ENCODE assay signal across 7 cellular contexts in the genomic region with DNA sequence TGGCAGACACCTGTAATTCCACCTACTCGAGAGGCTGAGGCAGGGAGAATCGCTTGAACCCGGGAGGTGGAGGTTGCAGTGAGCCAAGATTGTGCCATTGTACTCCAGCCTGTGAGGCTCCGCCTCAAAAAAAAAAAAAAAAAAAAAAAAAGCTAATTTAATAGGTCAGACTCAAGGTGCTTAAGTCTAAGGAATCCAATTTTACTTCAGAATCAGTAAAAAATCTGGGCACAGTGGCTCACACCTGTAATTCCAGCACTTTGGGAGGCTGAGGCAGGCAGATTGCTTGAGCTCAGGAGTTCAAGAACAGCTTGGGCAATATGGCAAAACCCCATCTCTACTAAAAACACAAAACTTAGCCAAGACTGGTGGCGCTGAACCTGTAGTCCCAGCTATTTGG. TPM values are rescaled to one million over a fixed set of nuclear protein-coding genes. Genes with fewer than 3 reads are reported as not detected.
DNase-seq lines count a peak whose midpoint lies in the region; ATAC-seq, FAIRE-seq and TF ChIP-seq lines count a peak whose summit lies in the region.
"Not testable (repeated sequence)": the region's sequence is repeated elsewhere in the genome, so short reads cannot be mapped to it uniquely, and the experiment has no call there.

No MANE protein-coding gene starts in this region.

- not testable (repeated sequence) for TF ChIP-seq CTCF in HEK293 (tag by site-specific recombination; IDR thresholded peaks at IDR 0.05); Loucy (conservative IDR thresholded peaks at IDR 0.05; ENCODE audit: low read length); endothelial cell of umbilical vein (IDR thresholded peaks at IDR 0.05; ENCODE audit: extremely low read depth in 1 of 2, insufficient read depth in 1 of 2, low read depth in 1 of 2, low read length in 2 of 2); heart left ventricle (IDR thresholded peaks at IDR 0.05)

- H3K4me2 ChIP-seq in Loucy (ENCODE audit: low read depth, low read length, poor library complexity, severe bottlenecking) (peak overlapping the region; percentile 52), endothelial cell of umbilical vein (ENCODE audit: insufficient read depth, low read length) (peak overlapping the region; percentile 64)

- peaks cover 64% of the 10 kb centered on the region for H4K20me1 ChIP-seq in Loucy (ENCODE audit: insufficient read depth, low read length, poor library complexity, severe bottlenecking)
- not testable (repeated sequence) for H4K20me1 ChIP-seq in endothelial cell of umbilical vein (replicated peaks; ENCODE audit: control insufficient read depth, extremely low read depth, insufficient read depth, low read length)

- not testable (repeated sequence) for H3K4me1 ChIP-seq in HEK293 (ENCODE audit: control insufficient read depth, insufficient read depth, low read length); right cardiac atrium (ENCODE audit: control insufficient read depth, insufficient read depth, low read length)
- H3K4me1 ChIP-seq in Loucy (ENCODE audit: insufficient read depth, low read length, poor library complexity, severe bottlenecking) (peaks cover 36% of the 10 kb centered on the region), endothelial cell of umbilical vein (ENCODE audit: control insufficient read depth, extremely low read depth, insufficient read depth, low read length) (peaks cover 53% of the 10 kb centered on the region), heart left ventricle (peaks cover 7 to 69% (median 39%) of the 10 kb centered on the region in 12 donors), rectal smooth muscle tissue (ENCODE audit: control insufficient read depth, insufficient read depth, low read length) (peaks cover 21% of the 10 kb centered on the region), subcutaneous abdominal adipose tissue (ENCODE audit: control insufficient read depth in 5 of 5, insufficient read depth in 5 of 5, low read length in 5 of 5) (peaks cover 0 to 37% (median 9%) of the 10 kb centered on the region in 5 donors)

- ATAC-seq in heart left ventricle, right cardiac atrium: not testable (repeated sequence)

- intact Hi-C loops in endothelial cell of umbilical vein (cut with micrococcal nuclease) = not testable (repeated sequence)
- intact Hi-C loops in heart left ventricle (cut with DNase I) (loop anchor here in 4 of 10 donors (10.0 kb wide), 6 partner anchors 48 to 328 kb away; no protein-coding TSS in a partner anchor), right cardiac atrium (cut with DNase I) (loop anchor here in 2 of 4 donors (10.0 kb wide), 3 partner anchors 88 to 348 kb away; no protein-coding TSS in a partner anchor)

- H2AFZ ChIP-seq in Loucy (ENCODE audit: low read length); endothelial cell of umbilical vein (ENCODE audit: low read depth, low read length): not testable (repeated sequence)

- H3K4me3 ChIP-seq in HEK293 (ENCODE audit: low read depth, low read length); Loucy (ENCODE audit: low read length, poor library complexity, severe bottlenecking); heart left ventricle; right cardiac atrium (ENCODE audit: low read length); rectal smooth muscle tissue (ENCODE audit: low read length); subcutaneous abdominal adipose tissue (ENCODE audit: low read depth in 1 of 5, low read length in 5 of 5): not testable (repeated sequence)
- peak overlapping the region in 1 of 3 experiments; percentile 50 for H3K4me3 ChIP-seq in endothelial cell of umbilical vein (replicated peaks in 1 of 3; ENCODE audit: insufficient read depth in 1 of 3, low read depth in 1 of 3, low read length in 3 of 3)

- not testable (repeated sequence) for H3K27me3 ChIP-seq in Loucy (ENCODE audit: insufficient read depth, low read length, poor library complexity, severe bottlenecking); endothelial cell of umbilical vein (ENCODE audit: control insufficient read depth in 2 of 2, insufficient read depth in 2 of 2, low read length in 2 of 2); heart left ventricle; right cardiac atrium (ENCODE audit: control insufficient read depth, insufficient read depth); rectal smooth muscle tissue (ENCODE audit: control insufficient read depth, insufficient read depth, low read length); subcutaneous abdominal adipose tissue (ENCODE audit: control insufficient read depth in 5 of 5, insufficient read depth in 4 of 5, low read length in 5 of 5)

- not testable (repeated sequence) for DNase-seq in endothelial cell of umbilical vein (ENCODE audit: low read depth, low spot score); heart left ventricle; right cardiac atrium

- not testable (repeated sequence) for H3K9me1 ChIP-seq in endothelial cell of umbilical vein (replicated peaks; ENCODE audit: control insufficient read depth, extremely low read depth, insufficient read depth, low read length)

- not testable (repeated sequence) for H3K9ac ChIP-seq in Loucy (ENCODE audit: low read depth, low read length, poor library complexity, severe bottlenecking); rectal smooth muscle tissue (ENCODE audit: low read length); subcutaneous abdominal adipose tissue (ENCODE audit: low read length in 5 of 5)
- H3K9ac ChIP-seq in endothelial cell of umbilical vein (replicated peaks; ENCODE audit: extremely low read depth, insufficient read depth, low read length) = peak overlapping the region; percentile 33

- CTCF ChIA-PET in HEK293 (lab: Yijun Ruan, JAX) (interaction anchor here (1.1 kb wide), 1 partner anchor 180 kb away, joined by 3 read pairs; no protein-coding TSS in a partner anchor), endothelial cell of umbilical vein (lab: Charles Lee) (interaction anchor here (1.2 to 1.4 kb wide), 2 partner anchors 17 to 45 kb away, joined by 4 to 6 read pairs; no protein-coding TSS in a partner anchor)

- FAIRE-seq in endothelial cell of umbilical vein (lab: Jason Lieb, UNC) = not testable (repeated sequence)

- H3K27ac ChIP-seq in HEK293 (ENCODE audit: extremely low read depth, low read depth, low read length) = not testable (repeated sequence)
- H3K27ac ChIP-seq in endothelial cell of umbilical vein (ENCODE audit: insufficient read depth, low read depth, low read length) (peak overlapping the region; percentile 68), heart left ventricle (peak overlapping the region in 9 of 12 donors; percentile 3 to 70 (median 33)), right cardiac atrium (ENCODE audit: low read length) (peak overlapping the region; percentile 52), rectal smooth muscle tissue (ENCODE audit: low read depth, low read length) (peak overlapping the region; percentile 34), subcutaneous abdominal adipose tissue (ENCODE audit: low read depth, low read length) (peak overlapping the region; percentile 42)

- BruUV-seq in endothelial cell of umbilical vein (replicated peaks; lab: Mats Ljungman, UMichigan) = not testable (repeated sequence)

- WGBS in heart left ventricle, 4 donors = 80 to 85% (median 84%) methylated on average over 5 of the region's 5 CpGs
- 84% methylated on average over 5 of the region's 5 CpGs for WGBS in right cardiac atrium

- dilution Hi-C loops in endothelial cell of umbilical vein (cut with MboI; ENCODE audit: extremely low pct_ligation_motif_present, low sequenced_read_pairs) = not testable (repeated sequence)

- not testable (repeated sequence) for H3K9me3 ChIP-seq in HEK293 (ENCODE audit: control insufficient read depth, insufficient read depth, low read depth, low read length); Loucy (ENCODE audit: insufficient read depth, low read depth, low read length); endothelial cell of umbilical vein (replicated peaks; ENCODE audit: control insufficient read depth, insufficient read depth, low read length); heart left ventricle; right cardiac atrium (ENCODE audit: control insufficient read depth, low read length); subcutaneous abdominal adipose tissue (ENCODE audit: control insufficient read depth in 5 of 5, low read length in 5 of 5)

- H3K36me3 ChIP-seq in HEK293 (ENCODE audit: control insufficient read depth in 2 of 2, insufficient read depth in 1 of 2, low read length in 2 of 2); Loucy (ENCODE audit: insufficient read depth, low read length); endothelial cell of umbilical vein (ENCODE audit: control insufficient read depth in 2 of 2, extremely low read depth in 1 of 2, insufficient read depth in 2 of 2, low read length in 2 of 2); heart left ventricle; rectal smooth muscle tissue (ENCODE audit: control insufficient read depth, insufficient read depth, low read length); subcutaneous abdominal adipose tissue (ENCODE audit: control insufficient read depth in 5 of 5, insufficient read depth in 5 of 5, low read length in 5 of 5): not testable (repeated sequence)

- not testable (repeated sequence) for H3K9me2 ChIP-seq in Loucy (replicated peaks; ENCODE audit: low read depth, low read length)

- not testable (repeated sequence) for TF ChIP-seq POLR2A in endothelial cell of umbilical vein (IDR thresholded peaks at IDR 0.05; ENCODE audit: low read depth, low read length); heart left ventricle (IDR thresholded peaks at IDR 0.05)

- peaks cover 96% of the 10 kb centered on the region for H3K79me2 ChIP-seq in Loucy (ENCODE audit: insufficient read depth, low read length)
- H3K79me2 ChIP-seq in endothelial cell of umbilical vein (ENCODE audit: control insufficient read depth, insufficient read depth, low read length) = peaks cover 99% of the 10 kb centered on the region

- POLR2A ChIA-PET in HEK293 (lab: Yijun Ruan, JAX) = not testable (repeated sequence)
- POLR2A ChIA-PET in endothelial cell of umbilical vein (lab: Charles Lee) = interaction anchor here (0.6 to 1.7 kb wide), 8 partner anchors 14 to 108 kb away, joined by 3 to 15 read pairs (median 6); no protein-coding TSS in a partner anchor

- not testable (repeated sequence) for H3F3A ChIP-seq in Loucy (ENCODE audit: low read depth)

RNA-seq across cellular contexts. Expression of a gene that starts 7.0 kb away (rescaled TPM):
- 176 and 193 TPM in 2 replicates for total RNA-seq in endothelial cell of umbilical vein
- 53.6 and 61.1 TPM in 2 replicates for polyA plus RNA-seq in endothelial cell of umbilical vein
- polyA plus RNA-seq in endothelial cell of umbilical vein (2011; cell fraction: cytosol; rRNA removed) = 62.9 and 67.5 TPM in 2 replicates
- polyA plus RNA-seq in endothelial cell of umbilical vein (2011; cell fraction: nucleus; rRNA removed) = 180 and 190 TPM in 2 replicates
- 76.5 and 115 TPM in 2 replicates for polyA plus RNA-seq in endothelial cell of umbilical vein (2012)
- polyA minus RNA-seq in endothelial cell of umbilical vein = 302 and 356 TPM in 2 replicates
- 32.8 TPM for polyA minus RNA-seq in endothelial cell of umbilical vein (2011; cell fraction: cytosol; rRNA and poly(A)+ RNA removed)
- polyA minus RNA-seq in endothelial cell of umbilical vein (2011; cell fraction: nucleus; rRNA and poly(A)+ RNA removed) = 1,081 and 1,155 TPM in 2 replicates
- 10 to 100 TPM; 14.3 to 31.7 (median 23.1) TPM for total RNA-seq in heart left ventricle
- polyA plus RNA-seq in heart left ventricle = 10 to 100 TPM in 1 of 2 donors, 1 to 10 TPM in 1; 6.7 to 14.5 TPM
- 10 to 100 TPM; 18.4 to 30.4 (median 23.1) TPM for total RNA-seq in right cardiac atrium
- 10.3 TPM for polyA plus RNA-seq in right cardiac atrium
